Comparison of ENCODE assay signal across 1 cellular context in the genomic region with DNA sequence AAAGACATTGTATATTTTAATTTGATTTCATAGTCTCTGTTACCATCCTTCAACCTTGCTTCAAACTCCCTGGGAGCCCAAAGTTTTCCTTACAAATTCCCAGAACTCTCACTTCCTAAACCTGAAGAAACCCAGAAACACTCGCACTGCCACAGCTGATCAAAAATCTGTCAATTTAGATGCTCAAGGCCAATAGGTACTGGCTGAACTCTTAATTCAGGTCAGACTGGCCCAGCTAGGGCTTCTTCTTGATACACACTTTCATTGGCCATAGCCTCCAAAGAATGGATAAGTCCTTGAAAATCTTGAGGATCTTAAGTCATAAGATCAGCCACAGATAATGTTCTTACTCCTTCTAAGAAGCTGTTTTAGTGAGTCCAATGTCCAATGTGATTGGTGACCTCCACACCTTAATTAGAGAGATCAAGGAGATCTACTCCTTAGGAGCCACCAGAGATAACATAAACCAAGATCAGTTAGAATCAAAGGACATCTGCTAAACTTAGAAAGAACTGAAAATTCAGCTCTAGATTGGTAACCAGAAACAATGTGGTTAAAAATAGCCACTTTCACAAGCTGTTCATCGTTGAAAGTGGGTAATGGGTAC.
TF ChIP-seq lines count a peak whose summit lies in the region.

No MANE protein-coding gene starts in this region.

TF ChIP-seq in HepG2, 621 proteins besides CTCF, POLR2A, EP300 and RAD21:
- peak; percentile 92 for TF ChIP-seq RBM22 (optimal IDR thresholded peaks at IDR 0.05; ENCODE audit: low read length)
- no peak for TF ChIP-seq ATF1 (CRISPR knock-in tag; IDR thresholded peaks at IDR 0.05)
